Comparison of ENCODE assay signal across 11 cellular contexts in genomic region chr3:134445631-134446030, GRCh38. TPM values are rescaled to one million over a fixed set of nuclear protein-coding genes. Genes with fewer than 3 reads are reported as not detected.
DNase-seq lines count a peak whose midpoint lies in the region; ATAC-seq, FAIRE-seq and TF ChIP-seq lines count a peak whose summit lies in the region.
"Had no signal": no experiment of that assay in that cellular context is flagged by ENCODE, and none has a peak within 500 bp of the region (broad histone marks: within the 10 kb centered on the region; RNA-seq: fewer than 3 reads in every experiment).

No MANE protein-coding gene starts in this region.

- H3K36me3 ChIP-seq in WERI-Rb-1 = no peaks in the 10 kb centered on the region
- H3K36me3 ChIP-seq in gastroesophageal sphincter = no peaks in the 10 kb centered on the region

- no peak overlapping the region for H3K4me3 ChIP-seq in WERI-Rb-1 (ENCODE audit: low read depth, low read length)
- H3K4me3 ChIP-seq in gastroesophageal sphincter = no peak overlapping the region
- H3K4me3 ChIP-seq: dorsolateral prefrontal cortex had no signal

- H3K27me3 ChIP-seq in WERI-Rb-1 (ENCODE audit: insufficient read depth, low read depth, severe bottlenecking) = no peaks in the 10 kb centered on the region
- H3K27me3 ChIP-seq in gastroesophageal sphincter = no peaks in the 10 kb centered on the region
- H3K27me3 ChIP-seq: dorsolateral prefrontal cortex had no signal

- no peak for FAIRE-seq in GM12892 (lab: Jason Lieb, UNC)

- TF ChIP-seq EP300 in gastroesophageal sphincter (IDR thresholded peaks at IDR 0.05) = no peak

- peak overlapping the region; percentile 84 for H3K27ac ChIP-seq in WERI-Rb-1
- H3K27ac ChIP-seq in gastroesophageal sphincter = no peak overlapping the region
- H3K27ac ChIP-seq: HL-60 had no signal

- ATAC-seq in gastroesophageal sphincter (peak; percentile 52), GM19452 (IDR thresholded peaks at IDR 0.05; ENCODE audit: unreplicated experiment) (no peak)
- ATAC-seq: Panc1 had no signal

- DNase-seq in GM04503 (ENCODE audit: low read depth) (peak; percentile 86), WERI-Rb-1 (no peak), pons (ENCODE audit: low spot score) (peak; percentile 49), GM12892 (ENCODE audit: insufficient read length) (no peak), dedifferentiated amniotic fluid mesenchymal stem cell (ENCODE audit: extremely low spot score) (no peak)
- no peak for DNase-seq in stimulated activated CD4-positive, alpha-beta T cell treated with anti-CD3 and anti-CD28 coated beads, Interleukin-12 subunit alpha, Interleukin-12 subunit beta, amount 100 ng/mL, for 4 hours
- DNase-seq: dorsolateral prefrontal cortex had no signal

- WGBS in gastroesophageal sphincter (ENCODE audit: low coverage in 1 of 2), 2 donors = 25 to 55% methylated on average over 1 of the region's 1 CpG

- H3K9me3 ChIP-seq in WERI-Rb-1 (ENCODE audit: severe bottlenecking) = peaks cover 3% of the 10 kb centered on the region
- H3K9me3 ChIP-seq in gastroesophageal sphincter = peaks cover 0 to 7% (median 0%) of the 10 kb centered on the region in 3 donors

- peaks cover 0 to 14% (median 3%) of the 10 kb centered on the region in 3 donors for H3K4me1 ChIP-seq in gastroesophageal sphincter

- TF ChIP-seq POLR2A in gastroesophageal sphincter (IDR thresholded peaks at IDR 0.05) (no peak), GM12892 (IDR thresholded peaks at IDR 0.05; ENCODE audit: low read depth, low read length) (no peak)

- TF ChIP-seq CTCF in WERI-Rb-1 (IDR thresholded peaks at IDR 0.05; ENCODE audit: low read depth, low read length) (no peak), gastroesophageal sphincter (IDR thresholded peaks at IDR 0.05) (no peak)

RNA-seq across cellular contexts. Expression of gene ANAPC13, which starts 40.2 kb away (rescaled TPM):
- 10 to 100 TPM; 56.4 to 84.7 (median 66.5) TPM for total RNA-seq in gastroesophageal sphincter
- polyA plus RNA-seq in GM12892 (2012; ENCODE audit: missing spikeins) = 29.7 TPM

RNA-seq across cellular contexts. Expression of gene CEP63, which starts 40.2 kb away (rescaled TPM):
- 10 to 100 TPM; 17.9 to 30.1 (median 25.9) TPM for total RNA-seq in gastroesophageal sphincter
- polyA plus RNA-seq in GM12892 (2012; ENCODE audit: missing spikeins) = 15.8 TPM

Comparison
In these comparisons a context has a peak if more than half of its experiments do, and no peak if none do; other contexts are left out.
1. DNase-seq: peak in GM04503 (single experiment) and pons (single experiment); none in WERI-Rb-1 (single experiment), GM12892 (single experiment), stimulated activated CD4-positive, alpha-beta T cell treated with anti-CD3 and anti-CD28 coated beads, Interleukin-12 subunit alpha, Interleukin-12 subunit beta, amount 100 ng/mL, for 4 hours (single experiment) and dedifferentiated amniotic fluid mesenchymal stem cell (single experiment).